ENCODE assay signal across 8 cellular contexts in the genomic region with DNA sequence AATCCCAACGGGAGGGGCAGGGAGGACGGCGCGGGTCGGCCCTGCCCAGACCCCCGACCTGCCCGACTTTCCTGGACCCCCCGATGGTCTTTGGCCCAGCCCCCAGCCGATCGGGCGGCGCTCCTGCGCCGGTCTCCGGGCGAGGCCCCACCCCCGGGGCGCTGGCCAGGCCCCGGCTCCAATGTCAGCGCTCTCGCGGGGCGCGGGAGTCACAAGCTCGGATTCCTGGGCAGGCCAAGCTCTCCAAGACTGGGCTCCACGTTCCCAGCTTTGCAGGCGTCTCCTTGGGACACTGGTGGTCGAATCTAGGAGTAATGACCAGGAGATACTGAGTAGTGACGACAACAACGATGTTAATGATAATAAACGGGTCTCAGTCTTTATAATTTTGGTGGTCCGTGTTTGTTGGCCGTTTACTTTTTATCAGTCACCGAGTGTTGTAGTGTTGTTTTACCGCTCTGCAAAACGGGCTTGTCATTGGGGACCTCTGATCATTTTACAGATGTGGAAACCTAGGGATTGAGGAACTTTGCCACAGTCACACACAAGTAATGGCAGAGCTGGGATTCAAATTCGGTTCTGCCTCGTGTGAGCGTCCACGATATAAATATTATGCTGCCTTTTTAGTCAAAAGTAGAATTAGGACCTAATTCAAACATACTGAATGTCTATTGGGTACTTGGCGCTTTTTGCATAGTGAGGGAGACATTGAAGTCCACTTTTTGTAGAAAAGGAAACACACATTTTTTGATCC. TPM values are rescaled to one million over a fixed set of nuclear protein-coding genes. Genes with fewer than 3 reads are reported as not detected.
A peak's percentile ranks its signal among the peaks of the same experiment; 100 is the strongest.
DNase-seq lines count a peak whose midpoint lies in the region; ATAC-seq and TF ChIP-seq lines count a peak whose summit lies in the region.

No MANE protein-coding gene starts in this region.

- no peaks in the 10 kb centered on the region for H3K27me3 Mint-ChIP-seq in T-helper 2 cell treated with Interferon-gamma antibody and Interleukin-4, amounts not matched to agents 5 μg/mL and 100 μg/mL, for 36 hours (ENCODE audit: low read depth)
- peaks cover 18 to 25% (median 22%) of the 10 kb centered on the region in 3 donors for H3K27me3 Mint-ChIP-seq in immature natural killer cell (ENCODE audit: low read depth in 3 of 3)

- peak; percentile 48 for ATAC-seq in GM21723 (IDR thresholded peaks at IDR 0.05; ENCODE audit: unreplicated experiment)

- in situ Hi-C loops in KBM-7 (cut with MboI; ENCODE audit: low pct_unique_long_range_greater_than_20kb, low sequenced_read_pairs) (no loop called here), brain microvascular endothelial cell (cut with HindIII; ENCODE audit: low pct_ligation_motif_present, low sequenced_read_pairs) (no loop called here)

- peak overlapping the region; percentile 77 for H3K4me3 ChIP-seq in brain microvascular endothelial cell (ENCODE audit: low read depth, low read length)
- peak overlapping the region; percentile 85 for H3K4me3 ChIP-seq in smooth muscle cell

- no peaks in the 10 kb centered on the region for H3K9me3 Mint-ChIP-seq in T-helper 2 cell treated with Interferon-gamma antibody and Interleukin-4, amounts not matched to agents 5 μg/mL and 100 μg/mL, for 36 hours
- no peaks in the 10 kb centered on the region for H3K9me3 Mint-ChIP-seq in immature natural killer cell

- H3K27ac Mint-ChIP-seq in T-helper 2 cell treated with Interferon-gamma antibody and Interleukin-4, amounts not matched to agents 5 μg/mL and 100 μg/mL, for 36 hours, result peak overlapping the region; percentile 86
- peak overlapping the region; percentile 83 to 96 (median 92) for H3K27ac Mint-ChIP-seq in immature natural killer cell

- H3F3A ChIP-seq in smooth muscle cell (ENCODE audit: low read depth), result peaks cover 31% of the 10 kb centered on the region

- H3K36me3 ChIP-seq in brain microvascular endothelial cell (replicated peaks) (peaks cover 55% of the 10 kb centered on the region), smooth muscle cell (ENCODE audit: low read depth) (no peaks in the 10 kb centered on the region)

- H3K4me3 Mint-ChIP-seq in T-helper 2 cell treated with Interferon-gamma antibody and Interleukin-4, amounts not matched to agents 5 μg/mL and 100 μg/mL, for 36 hours, result peak overlapping the region; percentile 88
- peak overlapping the region; percentile 85 to 90 (median 87) for H3K4me3 Mint-ChIP-seq in immature natural killer cell

- H3K27ac ChIP-seq in brain microvascular endothelial cell, result peak overlapping the region; percentile 88
- peak overlapping the region; percentile 97 for H3K27ac ChIP-seq in smooth muscle cell (ENCODE audit: low read depth)

- no peaks in the 10 kb centered on the region for H3K9me3 ChIP-seq in smooth muscle cell (replicated peaks; ENCODE audit: low read depth)

- peak overlapping the region; percentile 96 for H3K4me2 ChIP-seq in smooth muscle cell

- H3K4me1 ChIP-seq in smooth muscle cell (ENCODE audit: low read depth), result peaks cover 13% of the 10 kb centered on the region

- peaks cover 28% of the 10 kb centered on the region for H3K4me1 Mint-ChIP-seq in T-helper 2 cell treated with Interferon-gamma antibody and Interleukin-4, amounts not matched to agents 5 μg/mL and 100 μg/mL, for 36 hours (ENCODE audit: low read depth)
- H3K4me1 Mint-ChIP-seq in immature natural killer cell, result peaks cover 33 to 57% of the 10 kb centered on the region in 2 donors

- TF ChIP-seq CTCF in brain microvascular endothelial cell (IDR thresholded peaks at IDR 0.05; ENCODE audit: low read depth, low read length, missing control alignments) (no peak), smooth muscle cell (IDR thresholded peaks at IDR 0.05; ENCODE audit: borderline replicate concordance, insufficient read depth, poor library complexity, severe bottlenecking) (no peak)

- H3K9ac ChIP-seq in smooth muscle cell (ENCODE audit: low read depth), result peak overlapping the region; percentile 97

- 2% methylated on average over 31 of the region's 41 CpGs for WGBS in smooth muscle cell (ENCODE audit: low lambda C conversion rate)

- no peak overlapping the region for H2AFZ ChIP-seq in smooth muscle cell (ENCODE audit: low read depth)

- H3K36me3 Mint-ChIP-seq in T-helper 2 cell treated with Interferon-gamma antibody and Interleukin-4, amounts not matched to agents 5 μg/mL and 100 μg/mL, for 36 hours (ENCODE audit: low read depth), result peaks cover 82% of the 10 kb centered on the region
- peaks cover 6 to 24% (median 15%) of the 10 kb centered on the region in 3 donors for H3K36me3 Mint-ChIP-seq in immature natural killer cell

- H3K79me2 ChIP-seq in smooth muscle cell (ENCODE audit: low read depth), result peaks cover 36% of the 10 kb centered on the region

- peaks cover 56% of the 10 kb centered on the region for H4K20me1 ChIP-seq in smooth muscle cell (ENCODE audit: low read depth)

- DNase-seq in EL, result peak; percentile 81
- DNase-seq in KBM-7, result peak; percentile 58
- peak; percentile 49 for DNase-seq in T-helper 2 cell treated with Interferon-gamma antibody and Interleukin-4, amounts not matched to agents 5 μg/mL and 100 μg/mL, for 36 hours (ENCODE audit: low spot score)
- peak; percentile 83 for DNase-seq in brain microvascular endothelial cell
- DNase-seq in immature natural killer cell, result peak in 2 of 3 donors; percentile 35 to 51
- DNase-seq in smooth muscle cell (lab: John Stamatoyannopoulos, UW; ENCODE audit: unreplicated experiment), result peak; percentile 73
- DNase-seq in NCI-H1694 (lab: John Stamatoyannopoulos, UW), result no peak

- no peaks in the 10 kb centered on the region for H3K27me3 ChIP-seq in brain microvascular endothelial cell (replicated peaks)
- H3K27me3 ChIP-seq in smooth muscle cell (ENCODE audit: low read depth), result no peaks in the 10 kb centered on the region

RNA-seq across cellular contexts. Expression of gene RAD23A, which starts 0.6 kb away (rescaled TPM):
- polyA plus RNA-seq in immature natural killer cell, result 100 to 1,000 TPM in 1 of 3 donors, 10 to 100 TPM in 2; 68.9 to 121 (median 69.4) TPM
- total RNA-seq in smooth muscle cell, result 74.4 and 97.1 TPM in 2 replicates
- polyA plus RNA-seq in smooth muscle cell, result 176 and 191 TPM in 2 replicates

RNA-seq across cellular contexts. Expression of gene CALR, which starts 7.9 kb away (rescaled TPM):
- polyA plus RNA-seq in immature natural killer cell (100 to 1,000 TPM; 125 to 301 (median 238) TPM), smooth muscle cell (640 and 833 TPM in 2 replicates)
- 800 and 956 TPM in 2 replicates for total RNA-seq in smooth muscle cell

RNA-seq across cellular contexts. Expression of gene GADD45GIP1, which starts 10.8 kb away (rescaled TPM):
- 10 to 100 TPM; 37.4 to 69.1 (median 56.8) TPM for polyA plus RNA-seq in immature natural killer cell
- 51.5 and 51.6 TPM in 2 replicates for total RNA-seq in smooth muscle cell
- polyA plus RNA-seq in smooth muscle cell, result 152 and 153 TPM in 2 replicates

RNA-seq across cellular contexts. Expression of gene FARSA, which starts 12.8 kb away (rescaled TPM):
- polyA plus RNA-seq in immature natural killer cell, result 10 to 100 TPM; 57.2 to 82.0 (median 71.1) TPM
- 28.6 and 46.1 TPM in 2 replicates for total RNA-seq in smooth muscle cell
- 86.9 and 94.0 TPM in 2 replicates for polyA plus RNA-seq in smooth muscle cell

RNA-seq across cellular contexts. Expression of gene DAND5, which starts 23.1 kb away (rescaled TPM):
- polyA plus RNA-seq in immature natural killer cell (not detected), smooth muscle cell (0.18 TPM in 1 of 2 replicates, not detected in the other)
- not detected in 2 replicates for total RNA-seq in smooth muscle cell
